Comparison of ENCODE assay signal across 1 cellular context in genomic region chr5:138649775-138650174, GRCh38.
TF ChIP-seq lines count a peak whose summit lies in the region.

No MANE protein-coding gene starts in this region.

TF ChIP-seq in WTC11, 78 proteins besides CTCF, POLR2A, EP300 and RAD21 (continued from another document):
- TF ChIP-seq AFF4 (CRISPR knock-in tag; IDR thresholded peaks at IDR 0.05; ENCODE audit: borderline replicate concordance) (no peak), TEAD1 (CRISPR knock-in tag; IDR thresholded peaks at IDR 0.05) (no peak), GRHL2 (CRISPR knock-in tag; IDR thresholded peaks at IDR 0.05; ENCODE audit: insufficient replicate concordance, severe bottlenecking) (no peak)
